ENCODE assay signal across 17 cellular contexts in genomic region chr17:10999484-10999883, GRCh38.
DNase-seq lines count a peak whose midpoint lies in the region; ATAC-seq and TF ChIP-seq lines count a peak whose summit lies in the region.
"Had no signal": no experiment of that assay in that cellular context is flagged by ENCODE, and none has a peak within 500 bp of the region (broad histone marks: within the 10 kb centered on the region; RNA-seq: fewer than 3 reads in every experiment).

No MANE protein-coding gene starts in this region.

- no peaks in the 10 kb centered on the region for H3K36me3 ChIP-seq in hepatocyte (replicated peaks; ENCODE audit: insufficient read depth, low read depth)
- H3K36me3 ChIP-seq in mucosa of descending colon (ENCODE audit: low read depth) = no peaks in the 10 kb centered on the region
- H3K36me3 ChIP-seq: BLaER1 treated with 17β-estradiol and CSF1 and Interleukin-3, amounts not matched to agents 10 nM and 100 nM had no signal

- WGBS in hepatocyte (ENCODE audit: low lambda C conversion rate, missing lambda C conversion rate) = 76% methylated on average over 2 of the region's 2 CpGs
- 74% methylated on average over 2 of the region's 2 CpGs for WGBS in right cardiac atrium

- TF ChIP-seq CTCF in LNCaP clone FGC (IDR thresholded peaks at IDR 0.05; ENCODE audit: control insufficient read depth, extremely low read depth, insufficient read depth) = no peak
- no peak for TF ChIP-seq CTCF in hepatocyte (IDR thresholded peaks at IDR 0.05; ENCODE audit: poor library complexity)
- TF ChIP-seq CTCF in mucosa of descending colon (IDR thresholded peaks at IDR 0.05) = no peak

- H3K4me3 ChIP-seq in LNCaP clone FGC (ENCODE audit: low read depth, low read length) (no peak overlapping the region), hepatocyte (no peak overlapping the region), mucosa of descending colon (no peak overlapping the region), right cardiac atrium (ENCODE audit: low read length) (no peak overlapping the region)
- H3K4me3 ChIP-seq: A549; BLaER1 treated with 17β-estradiol and CSF1 and Interleukin-3, amounts not matched to agents 10 nM and 100 nM had no signal

- no peak overlapping the region for H2AFZ ChIP-seq in hepatocyte

- H3K4me1 ChIP-seq in hepatocyte (ENCODE audit: insufficient read depth) = peaks cover 17% of the 10 kb centered on the region
- no peaks in the 10 kb centered on the region for H3K4me1 ChIP-seq in mucosa of descending colon (ENCODE audit: low read depth)
- no peaks in the 10 kb centered on the region for H3K4me1 ChIP-seq in right cardiac atrium (ENCODE audit: control insufficient read depth, insufficient read depth, low read length)
- H3K4me1 ChIP-seq: A549, Caco-2 had no signal

- peak overlapping the region; percentile 23 for H3K27ac ChIP-seq in hepatocyte
- H3K27ac ChIP-seq in right cardiac atrium (ENCODE audit: low read length) = no peak overlapping the region
- H3K27ac ChIP-seq: 22Rv1; A549; BLaER1 treated with 17β-estradiol and CSF1 and Interleukin-3, amounts not matched to agents 10 nM and 100 nM; C4-2B had no signal

- no peaks in the 10 kb centered on the region for H3K9me2 ChIP-seq in hepatocyte (replicated peaks; ENCODE audit: insufficient read depth)

- no peaks in the 10 kb centered on the region for H4K20me1 ChIP-seq in hepatocyte (ENCODE audit: insufficient read depth, poor library complexity, severe bottlenecking)
- H4K20me1 ChIP-seq: BLaER1 treated with 17β-estradiol and CSF1 and Interleukin-3, amounts not matched to agents 10 nM and 100 nM had no signal

- peak; percentile 74 for ATAC-seq in mucosa of descending colon
- no peak for ATAC-seq in right cardiac atrium
- ATAC-seq: A549; CD8-positive, alpha-beta T cell had no signal

- intact Hi-C loops in mucosa of descending colon (cut with DNase I, micrococcal nuclease) (no loop called here), right cardiac atrium (cut with DNase I) (no loop called here)

- DNase-seq in LNCaP clone FGC (ENCODE audit: low read depth) (peak; percentile 93), hepatocyte (ENCODE audit: low spot score) (peak; percentile 33), mucosa of descending colon (peak in 1 of 3 donors; percentile 5), NCI-H1048 (lab: John Stamatoyannopoulos, UW) (no peak), right cardiac atrium (no peak)
- DNase-seq in activated CD4-positive, alpha-beta T cell treated with anti-CD3 and anti-CD28 coated beads for 1 hour = no peak
- DNase-seq: AML-193; Calu3; CD4-positive, alpha-beta T cell; CD8-positive, alpha-beta T cell; DMS79 treated with DMSO at 0.1 percent for 48 hours; GF-D8 had no signal

- no peak overlapping the region for H3K4me2 ChIP-seq in hepatocyte
- H3K4me2 ChIP-seq: A549; BLaER1 treated with 17β-estradiol and CSF1 and Interleukin-3, amounts not matched to agents 10 nM and 100 nM had no signal

- H3K79me2 ChIP-seq in hepatocyte = no peaks in the 10 kb centered on the region

- no peaks in the 10 kb centered on the region for H3K9me3 ChIP-seq in hepatocyte (ENCODE audit: low read depth)
- H3K9me3 ChIP-seq in mucosa of descending colon = no peaks in the 10 kb centered on the region
- no peaks in the 10 kb centered on the region for H3K9me3 ChIP-seq in right cardiac atrium (ENCODE audit: control insufficient read depth, low read length)
- H3K9me3 ChIP-seq: A549; BLaER1 treated with 17β-estradiol and CSF1 and Interleukin-3, amounts not matched to agents 10 nM and 100 nM; Caco-2 had no signal

- H3K27me3 ChIP-seq in hepatocyte = no peaks in the 10 kb centered on the region
- H3K27me3 ChIP-seq in right cardiac atrium (ENCODE audit: control insufficient read depth, insufficient read depth) = no peaks in the 10 kb centered on the region
- H3K27me3 ChIP-seq: BLaER1 treated with 17β-estradiol and CSF1 and Interleukin-3, amounts not matched to agents 10 nM and 100 nM had no signal

Comparison
In these comparisons a context has a peak if more than half of its experiments do, and no peak if none do; other contexts are left out.
1. DNase-seq: peak in LNCaP clone FGC (single experiment) and hepatocyte (single experiment); none in NCI-H1048 (single experiment), right cardiac atrium (0 of 3) and activated CD4-positive, alpha-beta T cell treated with anti-CD3 and anti-CD28 coated beads for 1 hour (single experiment).